Comparison of ENCODE assay signal across 14 cellular contexts in genomic region chr11:34395916-34396555, GRCh38. TPM values are rescaled to one million over a fixed set of nuclear protein-coding genes. Genes with fewer than 3 reads are reported as not detected.
DNase-seq lines count a peak whose midpoint lies in the region; ATAC-seq, FAIRE-seq and TF ChIP-seq lines count a peak whose summit lies in the region.
"Had no signal": no experiment of that assay in that cellular context is flagged by ENCODE, and none has a peak within 500 bp of the region (broad histone marks: within the 10 kb centered on the region; RNA-seq: fewer than 3 reads in every experiment).

No MANE protein-coding gene starts in this region.

- no peak overlapping the region for H4K91ac ChIP-seq in trophoblast cell (ENCODE audit: low read depth, low read length)

- TF ChIP-seq POLR2A in A549 (IDR thresholded peaks at IDR 0.05; ENCODE audit: low read length) = no peak
- no peak for TF ChIP-seq POLR2A in HepG2 (IDR thresholded peaks at IDR 0.05; ENCODE audit: insufficient read depth in 1 of 2, low read depth in 2 of 2, low read length in 2 of 2)

- H4K8ac ChIP-seq in trophoblast cell (ENCODE audit: low read depth, low read length) = no peak overlapping the region

- ATAC-seq in A549 (peak; percentile 64 to 68; a peak in 4 of 6 replicates), HepG2 (no peak), HG03108 (IDR thresholded peaks at IDR 0.05; ENCODE audit: unreplicated experiment) (no peak)

- POLR2A ChIA-PET in A549 (lab: Yijun Ruan, JAX) = no interaction called here
- POLR2A ChIA-PET in HepG2 (lab: Yijun Ruan, JAX) = no interaction called here

- no peak overlapping the region for H3K4ac ChIP-seq in trophoblast cell (ENCODE audit: low read depth, low read length)

- no peak for TF ChIP-seq CTCF in A549 (IDR thresholded peaks at IDR 0.05)
- TF ChIP-seq CTCF in foreskin fibroblast (IDR thresholded peaks at IDR 0.05; ENCODE audit: low read depth, low read length) = no peak
- no peak for TF ChIP-seq CTCF in HepG2 (CRISPR knock-in tag; IDR thresholded peaks at IDR 0.05)

- no peak for TF ChIP-seq EP300 in A549 (IDR thresholded peaks at IDR 0.05)
- no peak for TF ChIP-seq EP300 in HepG2 (IDR thresholded peaks at IDR 0.05; ENCODE audit: low read depth in 2 of 2, low read length in 2 of 2)
- TF ChIP-seq EP300 in HepG2 (CRISPR knock-in tag; IDR thresholded peaks at IDR 0.05; ENCODE audit: borderline replicate concordance) = no peak

- no peak overlapping the region for H3K18ac ChIP-seq in trophoblast cell (ENCODE audit: low read length)

- H2BK120ac ChIP-seq in trophoblast cell (ENCODE audit: insufficient read depth, low read length, poor library complexity) = no peak overlapping the region

- no peaks in the 10 kb centered on the region for H4K20me1 ChIP-seq in HepG2 (ENCODE audit: insufficient read depth, low read length)
- H4K20me1 ChIP-seq: BLaER1 had no signal

- TF ChIP-seq RAD21 in A549 (conservative IDR thresholded peaks at IDR 0.05 in 1 of 2, IDR thresholded peaks at IDR 0.05 in 1 of 2) (no peak), HepG2 (CRISPR knock-in tag; IDR thresholded peaks at IDR 0.05) (no peak)

- H4K12ac ChIP-seq in trophoblast cell (ENCODE audit: low read depth, low read length) = no peak overlapping the region

- in situ Hi-C loops in HepG2 (cut with HindIII; ENCODE audit: extremely low pct_ligation_motif_present, low pct_unique_long_range_greater_than_20kb) = no loop called here

- H3K9me3 ChIP-seq in A549 (peaks cover 21% of the 10 kb centered on the region), trophoblast cell (ENCODE audit: insufficient read depth, low read depth, low read length) (peaks cover 4% of the 10 kb centered on the region), HepG2 (ENCODE audit: low read length) (0 out of 2 replicates have a peak, but pooled peaks cover 9% of the 10 kb centered on the region)

- CTCF ChIA-PET in A549 (lab: Yijun Ruan, JAX) (interaction anchor here (0.6 to 1.2 kb wide), 4 partner anchors 18 to 788 kb away, joined by 3 to 4 read pairs (median 4); no protein-coding TSS in a partner anchor), HepG2 (lab: Yijun Ruan, JAX; ENCODE audit: low intra/inter-chr PET ratio, low total read pairs) (no interaction called here)

- no peak overlapping the region for H2AK5ac ChIP-seq in trophoblast cell (ENCODE audit: low read length)

- intact Hi-C loops in HepG2 (cut with micrococcal nuclease; ENCODE audit: unreplicated experiment) = no loop called here

- H3K4me3 ChIP-seq in A549 (no peak overlapping the region), foreskin fibroblast (ENCODE audit: low read depth in 1 of 2, low read length in 2 of 2) (no peak overlapping the region), trophoblast cell (ENCODE audit: low read depth, low read length) (no peak overlapping the region), HepG2 (replicated peaks in 1 of 3; ENCODE audit: insufficient read depth in 1 of 3, low read depth in 2 of 3, low read length in 3 of 3) (no peak overlapping the region)
- H3K4me3 ChIP-seq: BLaER1 had no signal

- H3K79me2 ChIP-seq in trophoblast cell (ENCODE audit: control insufficient read depth, insufficient read depth, low read length, poor library complexity) (no peaks in the 10 kb centered on the region), HepG2 (ENCODE audit: insufficient read depth, low read length) (no peaks in the 10 kb centered on the region)

- WGBS in A549 (ENCODE audit: missing lambda C conversion rate) = 23% methylated on average over 1 of the region's 1 CpG
- no CpG with 5 or more reads among the region's 1 CpG for WGBS in trophoblast cell (ENCODE audit: extremely low coverage, insufficient coverage, insufficient read length)
- WGBS in HepG2 (ENCODE audit: low lambda C conversion rate) = 72% methylated on average over 1 of the region's 1 CpG

- H2BK5ac ChIP-seq in trophoblast cell (ENCODE audit: low read depth, low read length, poor library complexity) = no peak overlapping the region

- DNase-seq in A549 (ENCODE audit: low read depth in 1 of 2, low spot score in 1 of 2) = peak; percentile 24 to 32
- peak; percentile 75 for DNase-seq in HCEC 1CT
- DNase-seq in T1000 (lab: John Stamatoyannopoulos, UW) = peak; percentile 31
- peak; percentile 65 to 89 for DNase-seq in foreskin fibroblast
- no peak for DNase-seq in trophoblast cell
- no peak for DNase-seq in HepG2 (ENCODE audit: low spot score)
- no peak for DNase-seq in NCI-H2227 (lab: John Stamatoyannopoulos, UW; ENCODE audit: unreplicated experiment)
- DNase-seq: activated CD4-positive, alpha-beta T cell treated with anti-CD3 and anti-CD28 coated beads, Interleukin-2, amount 50 U/mL, for 48 hours; activated naive CD4-positive, alpha-beta T cell treated with anti-CD3 and anti-CD28 coated beads, Interleukin-2, amount 10 ng/mL, durations not matched to agents 7 days and 5 days; cortex of kidney; NCI-H526; substantia nigra had no signal

- H3K36me3 ChIP-seq in trophoblast cell (ENCODE audit: control insufficient read depth in 1 of 2, insufficient read depth in 2 of 2, low read length in 2 of 2) = no peaks in the 10 kb centered on the region
- H3K36me3 ChIP-seq in HepG2 (replicated peaks in 1 of 2; ENCODE audit: control insufficient read depth in 1 of 2, insufficient read depth in 2 of 2, low read length in 2 of 2) = no peaks in the 10 kb centered on the region
- H3K36me3 ChIP-seq: BLaER1 had no signal

- H3K23ac ChIP-seq in trophoblast cell (ENCODE audit: low read length) = no peak overlapping the region

- H2AFZ ChIP-seq in trophoblast cell (ENCODE audit: insufficient read depth, low read length, poor library complexity) = no peak overlapping the region
- no peak overlapping the region for H2AFZ ChIP-seq in HepG2 (ENCODE audit: low read length)

- no peak for FAIRE-seq in A549 (lab: Jason Lieb, UNC)
- no peak for FAIRE-seq in HepG2 (lab: Jason Lieb, UNC)

- H3K4me1 ChIP-seq in A549 (peaks cover 20% of the 10 kb centered on the region), trophoblast cell (ENCODE audit: control insufficient read depth in 1 of 2, insufficient read depth in 2 of 2, low read length in 2 of 2) (no peaks in the 10 kb centered on the region), HepG2 (ENCODE audit: insufficient read depth, low read length) (0 out of 2 replicates have a peak, but pooled peaks cover 7% of the 10 kb centered on the region)
- H3K4me1 ChIP-seq: BLaER1 had no signal

- no peak overlapping the region for H2BK12ac ChIP-seq in trophoblast cell (ENCODE audit: low read length)

- H3K27me3 ChIP-seq in trophoblast cell (ENCODE audit: insufficient read depth, low read length) = no peaks in the 10 kb centered on the region
- H3K27me3 ChIP-seq in HepG2 (ENCODE audit: control insufficient read depth in 1 of 2, insufficient read depth in 2 of 2, low read length in 2 of 2) = no peaks in the 10 kb centered on the region
- H3K27me3 ChIP-seq: BLaER1 had no signal

- H3K9ac ChIP-seq in trophoblast cell (ENCODE audit: low read length) (no peak overlapping the region), HepG2 (ENCODE audit: insufficient read depth, low read depth, low read length) (no peak overlapping the region)
- H3K9ac ChIP-seq: BLaER1 had no signal

- no peak overlapping the region for H3K14ac ChIP-seq in trophoblast cell (ENCODE audit: low read length)

- H3K4me2 ChIP-seq in A549 (peak overlapping the region; percentile 51), trophoblast cell (ENCODE audit: low read length) (no peak overlapping the region), HepG2 (ENCODE audit: low read depth, low read length) (no peak overlapping the region)
- H3K4me2 ChIP-seq: BLaER1 had no signal

- no peaks in the 10 kb centered on the region for H3K79me1 ChIP-seq in trophoblast cell (ENCODE audit: low read length)

- H3K27ac ChIP-seq in A549 (peak overlapping the region; percentile 49 to 62; a peak in 5 of 6 replicates), trophoblast cell (ENCODE audit: low read depth, low read length) (no peak overlapping the region), HepG2 (ENCODE audit: extremely low read length, insufficient read depth, low read length) (no peak overlapping the region)
- H3K27ac ChIP-seq: BLaER1 had no signal

- BruUV-seq in HepG2 (replicated peaks; lab: Mats Ljungman, UMichigan) = no TSS peak

RNA-seq across cellular contexts. Expression of gene ABTB2, which starts 38.2 kb away (rescaled TPM):
- polyA plus RNA-seq in A549 (2011; rRNA removed) = 8.9 and 10.3 TPM in 2 replicates
- 15.1 and 21.8 TPM in 2 replicates for polyA plus RNA-seq in A549 (2012; cell fraction: cytosol; rRNA removed)
- polyA plus RNA-seq in A549 (2012; cell fraction: nucleus; rRNA removed) = 41.6 and 47.3 TPM in 2 replicates
- 14.4 to 18.3 TPM (median 15.4 TPM) in 3 replicates for polyA plus RNA-seq in A549 (2017; fragmentation: RNase III; extraction: RNeasy Plus Mini Kit Qiagen cat#74134 plus additional on column Dnase treatment)
- 7.6 and 9.1 TPM in 2 replicates for polyA minus RNA-seq in A549 (2011; rRNA and poly(A)+ RNA removed)
- 55.8 and 60.9 TPM in 2 replicates for polyA plus RNA-seq in trophoblast cell (2013)
- total RNA-seq in HepG2 (2016; rRNA removed; fragmentation: Illumina TruSeq; extraction: Trizol) = 5.1 TPM in 2 replicates
- 3.3 and 3.4 TPM in 2 replicates for total RNA-seq in HepG2 (2016; cell fraction: cytosol; rRNA removed; fragmentation: Illumina TruSeq; extraction: Trizol; ENCODE audit: low read depth)
- 4.1 and 4.8 TPM in 2 replicates for total RNA-seq in HepG2 (2016; cell fraction: insoluble cytoplasmic fraction; rRNA removed; fragmentation: Illumina TruSeq; extraction: Trizol)
- total RNA-seq in HepG2 (2016; cell fraction: membrane; rRNA removed; fragmentation: Illumina TruSeq; extraction: Trizol) = 2.0 and 2.1 TPM in 2 replicates
- 6.9 and 8.5 TPM in 2 replicates for total RNA-seq in HepG2 (2016; cell fraction: nucleus; rRNA removed; fragmentation: Illumina TruSeq; extraction: Trizol)
- 12.6 and 15.4 TPM in 2 replicates for polyA plus RNA-seq in HepG2 (2011; rRNA removed)
- polyA plus RNA-seq in HepG2 (2011; cell fraction: cytosol; rRNA removed) = 6.3 and 10.5 TPM in 2 replicates
- 33.6 and 53.2 TPM in 2 replicates for polyA plus RNA-seq in HepG2 (2011; cell fraction: nucleus; rRNA removed)
- polyA plus RNA-seq in HepG2 (2012) = 9.3 and 13.3 TPM in 2 replicates
- polyA plus RNA-seq in HepG2 (2016; cell fraction: cytosol; fragmentation: Illumina TruSeq; extraction: Trizol; ENCODE audit: low read depth) = 0.42 and 0.49 TPM in 2 replicates
- polyA plus RNA-seq in HepG2 (2016; cell fraction: insoluble cytoplasmic fraction; fragmentation: Illumina TruSeq; extraction: Trizol; ENCODE audit: low read depth) = 6.6 and 8.1 TPM in 2 replicates
- 1.2 and 1.6 TPM in 2 replicates for polyA plus RNA-seq in HepG2 (2016; cell fraction: membrane; fragmentation: Illumina TruSeq; extraction: Trizol; ENCODE audit: low read depth)
- polyA plus RNA-seq in HepG2 (2016; cell fraction: nucleus; fragmentation: Illumina TruSeq; extraction: Trizol; ENCODE audit: insufficient read depth, low read depth) = 14.1 and 15.1 TPM in 2 replicates
- polyA minus RNA-seq in HepG2 (2011; rRNA and poly(A)+ RNA removed; ENCODE audit: low replicate concordance) = 2.9 and 21.3 TPM in 2 replicates
- polyA minus RNA-seq in HepG2 (2011; cell fraction: cytosol; rRNA and poly(A)+ RNA removed) = 7.5 and 8.7 TPM in 2 replicates
- 12.9 and 21.4 TPM in 2 replicates for polyA minus RNA-seq in HepG2 (2011; cell fraction: nucleus; rRNA and poly(A)+ RNA removed)

RNA-seq across cellular contexts. Expression of gene CAT, which starts 42.7 kb away (rescaled TPM):
- polyA plus RNA-seq in A549 (2011; rRNA removed) (74.2 and 75.1 TPM in 2 replicates), A549 (2017; fragmentation: RNase III; extraction: RNeasy Plus Mini Kit Qiagen cat#74134 plus additional on column Dnase treatment) (46.8 to 51.2 TPM (median 47.6 TPM) in 3 replicates), HepG2 (2011; rRNA removed) (73.9 and 107 TPM in 2 replicates)
- polyA plus RNA-seq in A549 (2012; cell fraction: cytosol; rRNA removed) = 32.0 and 37.7 TPM in 2 replicates
- 33.0 and 43.9 TPM in 2 replicates for polyA plus RNA-seq in A549 (2012; cell fraction: nucleus; rRNA removed)
- 39.6 and 42.7 TPM in 2 replicates for polyA minus RNA-seq in A549 (2011; rRNA and poly(A)+ RNA removed)
- 2.6 TPM in 2 replicates for polyA plus RNA-seq in trophoblast cell (2013)
- 136 and 180 TPM in 2 replicates for total RNA-seq in HepG2 (2016; rRNA removed; fragmentation: Illumina TruSeq; extraction: Trizol)
- total RNA-seq in HepG2 (2016; cell fraction: cytosol; rRNA removed; fragmentation: Illumina TruSeq; extraction: Trizol; ENCODE audit: low read depth) = 9.7 and 10.8 TPM in 2 replicates
- 129 and 184 TPM in 2 replicates for total RNA-seq in HepG2 (2016; cell fraction: insoluble cytoplasmic fraction; rRNA removed; fragmentation: Illumina TruSeq; extraction: Trizol)
- total RNA-seq in HepG2 (2016; cell fraction: membrane; rRNA removed; fragmentation: Illumina TruSeq; extraction: Trizol) = 22.3 and 26.9 TPM in 2 replicates
- 83.1 and 95.5 TPM in 2 replicates for total RNA-seq in HepG2 (2016; cell fraction: nucleus; rRNA removed; fragmentation: Illumina TruSeq; extraction: Trizol)
- 70.1 and 74.0 TPM in 2 replicates for polyA plus RNA-seq in HepG2 (2011; cell fraction: cytosol; rRNA removed)
- polyA plus RNA-seq in HepG2 (2011; cell fraction: nucleus; rRNA removed) = 59.3 and 67.4 TPM in 2 replicates
- polyA plus RNA-seq in HepG2 (2012) = 33.8 and 46.3 TPM in 2 replicates
- polyA plus RNA-seq in HepG2 (2016; cell fraction: cytosol; fragmentation: Illumina TruSeq; extraction: Trizol; ENCODE audit: low read depth) = 5.5 and 6.6 TPM in 2 replicates
- polyA plus RNA-seq in HepG2 (2016; cell fraction: insoluble cytoplasmic fraction; fragmentation: Illumina TruSeq; extraction: Trizol; ENCODE audit: low read depth) = 172 and 182 TPM in 2 replicates
- polyA plus RNA-seq in HepG2 (2016; cell fraction: membrane; fragmentation: Illumina TruSeq; extraction: Trizol; ENCODE audit: low read depth) = 13.9 and 15.2 TPM in 2 replicates
- 118 and 119 TPM in 2 replicates for polyA plus RNA-seq in HepG2 (2016; cell fraction: nucleus; fragmentation: Illumina TruSeq; extraction: Trizol; ENCODE audit: insufficient read depth, low read depth)
- polyA minus RNA-seq in HepG2 (2011; rRNA and poly(A)+ RNA removed; ENCODE audit: low replicate concordance) = 63.3 and 108 TPM in 2 replicates
- polyA minus RNA-seq in HepG2 (2011; cell fraction: cytosol; rRNA and poly(A)+ RNA removed) = 36.8 and 38.2 TPM in 2 replicates
- 68.1 and 83.4 TPM in 2 replicates for polyA minus RNA-seq in HepG2 (2011; cell fraction: nucleus; rRNA and poly(A)+ RNA removed)

Comparison
In these comparisons a context has a peak if more than half of its experiments do, and no peak if none do; other contexts are left out.
1. ATAC-seq: peak in A549 (2 of 2); none in HepG2 (single experiment) and HG03108 (single experiment).
2. DNase-seq: peak in A549 (2 of 2), HCEC 1CT (single experiment), T1000 (single experiment) and foreskin fibroblast (2 of 2); none in trophoblast cell (0 of 2), HepG2 (single experiment) and NCI-H2227 (single experiment).
3. H3K27ac ChIP-seq: peak in A549 (2 of 2); none in trophoblast cell (single experiment) and HepG2 (single experiment).
4. Of the 38 proteins assayed by ChIP-seq in both HepG2 and A549: peak only in HepG2: none; only in A549: JUNB; in both: none; in neither: 36; mixed calls (peak in some experiments, not most) for 1.